10 cellular contexts compared by ENCODE assay signal in the genomic region with DNA sequence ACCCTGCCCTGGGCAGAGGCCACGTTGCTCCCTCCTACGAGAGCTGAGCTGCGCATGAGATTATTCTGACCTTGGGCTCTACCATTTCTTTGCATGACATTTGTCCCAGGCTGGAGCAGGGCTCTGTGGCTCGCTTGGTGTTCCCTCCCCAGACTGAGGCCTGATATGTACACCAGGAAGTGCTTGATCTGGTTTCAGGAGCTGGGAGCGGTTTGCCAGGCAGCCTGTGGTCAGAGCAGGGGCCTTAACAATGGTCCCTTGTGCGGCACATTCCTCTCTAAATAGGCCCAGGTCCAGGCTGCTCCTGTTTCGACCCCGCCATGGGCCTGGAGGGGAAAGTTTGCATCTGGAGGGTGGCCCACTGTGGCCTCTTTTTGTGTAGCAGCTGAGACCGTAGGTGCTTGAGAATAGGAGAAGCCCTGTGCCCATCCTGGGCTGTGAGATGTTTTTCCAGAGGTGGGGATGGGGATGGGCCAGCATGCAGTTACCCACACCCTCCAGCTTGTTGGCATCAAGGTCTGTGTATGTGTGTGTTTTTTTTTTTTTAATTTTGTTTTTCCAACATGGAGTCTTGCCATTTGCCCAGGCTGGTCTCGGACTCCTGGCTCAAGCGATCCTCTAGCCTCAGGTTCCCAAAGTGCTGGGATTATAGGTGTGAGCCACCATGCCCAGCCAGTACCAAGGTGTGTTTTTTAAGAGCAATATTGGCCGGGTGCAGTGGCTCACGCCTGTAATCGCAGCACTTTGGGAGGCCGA.
DNase-seq lines count a peak whose midpoint lies in the region; ATAC-seq and TF ChIP-seq lines count a peak whose summit lies in the region.
"Had no signal": no experiment of that assay in that cellular context is flagged by ENCODE, and none has a peak within 500 bp of the region (broad histone marks: within the 10 kb centered on the region; RNA-seq: fewer than 3 reads in every experiment).

No MANE protein-coding gene starts in this region.

- no peak for ATAC-seq in GM19023 (IDR thresholded peaks at IDR 0.05; ENCODE audit: unreplicated experiment)
- ATAC-seq: activated T-cell treated with anti-CD3 and anti-CD28 coated beads, Interleukin-2, amount 50 U/mL, for 72 hours had no signal

- no peak overlapping the region for H2BK5ac ChIP-seq in mesenchymal stem cell (ENCODE audit: low read depth, low read length, poor library complexity, severe bottlenecking)

- no peaks in the 10 kb centered on the region for H3K9me3 ChIP-seq in mesenchymal stem cell (ENCODE audit: control insufficient read depth, low read length)
- H3K9me3 ChIP-seq in tibial artery, result no peaks in the 10 kb centered on the region

- peaks cover 70% of the 10 kb centered on the region for H3K4me1 Mint-ChIP-seq in T-helper 2 cell treated with Interferon-gamma antibody and Interleukin-4, amounts not matched to agents 5 μg/mL and 100 μg/mL, for 36 hours (ENCODE audit: low read depth)

- no peak overlapping the region for H3K4me3 Mint-ChIP-seq in T-helper 2 cell treated with Interferon-gamma antibody and Interleukin-4, amounts not matched to agents 5 μg/mL and 100 μg/mL, for 36 hours
- H3K4me3 Mint-ChIP-seq: activated T-cell treated with anti-CD3 and anti-CD28 coated beads, Interleukin-2, amount 50 U/mL, for 72 hours had no signal

- H3K4me1 ChIP-seq in mesenchymal stem cell (ENCODE audit: control insufficient read depth, insufficient read depth, low read depth, low read length), result peaks cover 48% of the 10 kb centered on the region
- H3K4me1 ChIP-seq in tibial artery, result peaks cover 9 to 83% (median 63%) of the 10 kb centered on the region in 4 donors

- peaks cover 8% of the 10 kb centered on the region for H3K79me1 ChIP-seq in mesenchymal stem cell (replicated peaks; ENCODE audit: low read length, poor library complexity, severe bottlenecking)

- no peak overlapping the region for H3K14ac ChIP-seq in mesenchymal stem cell (ENCODE audit: low read length in 2 of 2)

- peak overlapping the region; percentile 36 for H3K9ac ChIP-seq in mesenchymal stem cell (ENCODE audit: low read length)

- intact Hi-C loops in tibial artery (cut with DNase I; ENCODE audit: low total_unique reads), result no loop called here

- WGBS in mesenchymal stem cell, result 74% methylated on average over 15 of the region's 15 CpGs

- peak overlapping the region; percentile 19 to 29 for H3K4ac ChIP-seq in mesenchymal stem cell (ENCODE audit: low read depth in 1 of 2, low read length in 2 of 2)

- peak overlapping the region; percentile 29 for H2BK15ac ChIP-seq in mesenchymal stem cell (ENCODE audit: low read depth, poor library complexity, severe bottlenecking)

- H3K18ac ChIP-seq in mesenchymal stem cell (ENCODE audit: low read depth in 1 of 2, low read length in 2 of 2), result peak overlapping the region; percentile 6 to 83

- peak overlapping the region in 1 of 2 experiments; percentile 69 for H2BK12ac ChIP-seq in mesenchymal stem cell (ENCODE audit: low read length in 2 of 2)

- H3K36me3 Mint-ChIP-seq in T-helper 2 cell treated with Interferon-gamma antibody and Interleukin-4, amounts not matched to agents 5 μg/mL and 100 μg/mL, for 36 hours (ENCODE audit: low read depth), result peaks cover 43% of the 10 kb centered on the region

- no peak overlapping the region for H2AFZ ChIP-seq in mesenchymal stem cell (ENCODE audit: low read depth, low read length)

- H3K23ac ChIP-seq in mesenchymal stem cell (ENCODE audit: low read length in 2 of 2), result no peak overlapping the region

- H4K91ac ChIP-seq in mesenchymal stem cell (ENCODE audit: low read length), result peak overlapping the region; percentile 79

- no peak for TF ChIP-seq CTCF in tibial artery (IDR thresholded peaks at IDR 0.05)

- no peak for DNase-seq in T-helper 2 cell treated with Interferon-gamma antibody and Interleukin-4, amounts not matched to agents 5 μg/mL and 100 μg/mL, for 36 hours (ENCODE audit: low spot score)
- DNase-seq in T-helper 2 cell (no peak), mesenchymal stem cell (no peak), tibial artery (no peak), RPMI8226 (no peak), NCI-H146 treated with DMSO at 0.1 percent for 48 hours (lab: John Stamatoyannopoulos, UW; ENCODE audit: unreplicated experiment) (no peak)
- DNase-seq: ACHN; activated T-cell treated with anti-CD3 and anti-CD28 coated beads, Interleukin-2, amount 50 U/mL, for 72 hours had no signal

- no peaks in the 10 kb centered on the region for H3K9me3 Mint-ChIP-seq in T-helper 2 cell treated with Interferon-gamma antibody and Interleukin-4, amounts not matched to agents 5 μg/mL and 100 μg/mL, for 36 hours
- H3K9me3 Mint-ChIP-seq: activated T-cell treated with anti-CD3 and anti-CD28 coated beads, Interleukin-2, amount 50 U/mL, for 72 hours had no signal

- H3K27me3 ChIP-seq in mesenchymal stem cell (ENCODE audit: control insufficient read depth in 1 of 2, insufficient read depth in 1 of 2, low read length in 2 of 2), result no peaks in the 10 kb centered on the region
- H3K27me3 ChIP-seq in tibial artery, result no peaks in the 10 kb centered on the region

- no peaks in the 10 kb centered on the region for H3K27me3 Mint-ChIP-seq in T-helper 2 cell treated with Interferon-gamma antibody and Interleukin-4, amounts not matched to agents 5 μg/mL and 100 μg/mL, for 36 hours (ENCODE audit: low read depth)

- H2BK120ac ChIP-seq in mesenchymal stem cell (ENCODE audit: low read depth, low read length), result no peak overlapping the region

- H3K4me2 ChIP-seq in mesenchymal stem cell (ENCODE audit: low read length, poor library complexity, severe bottlenecking), result no peak overlapping the region

- peaks cover 27 to 46% of the 10 kb centered on the region in 2 experiments for H3K36me3 ChIP-seq in mesenchymal stem cell (ENCODE audit: control insufficient read depth in 1 of 2, insufficient read depth in 2 of 2, low read depth in 1 of 2, low read length in 2 of 2)
- H3K36me3 ChIP-seq in tibial artery, result peaks cover 0 to 11% (median 0%) of the 10 kb centered on the region in 3 donors

- H4K8ac ChIP-seq in mesenchymal stem cell (ENCODE audit: low read length), result peak overlapping the region; percentile 47

- H3K27ac ChIP-seq in cingulate gyrus (ENCODE audit: low read depth, low read length) (peak overlapping the region; percentile 52), mesenchymal stem cell (ENCODE audit: low read length, poor library complexity, severe bottlenecking) (no peak overlapping the region), tibial artery (peak overlapping the region; percentile 55 to 79)

- H3K27ac Mint-ChIP-seq in T-helper 2 cell treated with Interferon-gamma antibody and Interleukin-4, amounts not matched to agents 5 μg/mL and 100 μg/mL, for 36 hours, result peak overlapping the region; percentile 62
- H3K27ac Mint-ChIP-seq: activated T-cell treated with anti-CD3 and anti-CD28 coated beads, Interleukin-2, amount 50 U/mL, for 72 hours had no signal

- H3K4me3 ChIP-seq in mesenchymal stem cell (ENCODE audit: insufficient read depth in 1 of 2, low read depth in 1 of 2, low read length in 2 of 2) (no peak overlapping the region), tibial artery (no peak overlapping the region)

- H2AK5ac ChIP-seq in mesenchymal stem cell (ENCODE audit: low read length, severe bottlenecking), result no peak overlapping the region
